ENCODE assay signal across 1 cellular context in genomic region chr16:3872216-3872895, GRCh38.
TF ChIP-seq lines count a peak whose summit lies in the region.

No MANE protein-coding gene starts in this region.

TF ChIP-seq in K562, 482 proteins besides CTCF, POLR2A, EP300 and RAD21:
- TF ChIP-seq C11orf30 (IDR thresholded peaks at IDR 0.05; ENCODE audit: low read depth) (0 out of 2 replicates have a peak, but pooled peaks have one; percentile 3), PRPF4 (IDR thresholded peaks at IDR 0.05; ENCODE audit: insufficient read depth, low read depth, low read length, poor library complexity, severe bottlenecking) (no peak)
